1 cellular context compared by ENCODE assay signal in genomic region chr6:19327684-19328083, GRCh38.
TF ChIP-seq lines count a peak whose summit lies in the region.

No MANE protein-coding gene starts in this region.

TF ChIP-seq in GM23338, 12 proteins besides CTCF, POLR2A, EP300 and RAD21 (continued from another document):
- no peak for TF ChIP-seq ZNF462 (CRISPR knock-in tag; IDR thresholded peaks at IDR 0.05)
